16 cellular contexts compared by ENCODE assay signal in the genomic region with DNA sequence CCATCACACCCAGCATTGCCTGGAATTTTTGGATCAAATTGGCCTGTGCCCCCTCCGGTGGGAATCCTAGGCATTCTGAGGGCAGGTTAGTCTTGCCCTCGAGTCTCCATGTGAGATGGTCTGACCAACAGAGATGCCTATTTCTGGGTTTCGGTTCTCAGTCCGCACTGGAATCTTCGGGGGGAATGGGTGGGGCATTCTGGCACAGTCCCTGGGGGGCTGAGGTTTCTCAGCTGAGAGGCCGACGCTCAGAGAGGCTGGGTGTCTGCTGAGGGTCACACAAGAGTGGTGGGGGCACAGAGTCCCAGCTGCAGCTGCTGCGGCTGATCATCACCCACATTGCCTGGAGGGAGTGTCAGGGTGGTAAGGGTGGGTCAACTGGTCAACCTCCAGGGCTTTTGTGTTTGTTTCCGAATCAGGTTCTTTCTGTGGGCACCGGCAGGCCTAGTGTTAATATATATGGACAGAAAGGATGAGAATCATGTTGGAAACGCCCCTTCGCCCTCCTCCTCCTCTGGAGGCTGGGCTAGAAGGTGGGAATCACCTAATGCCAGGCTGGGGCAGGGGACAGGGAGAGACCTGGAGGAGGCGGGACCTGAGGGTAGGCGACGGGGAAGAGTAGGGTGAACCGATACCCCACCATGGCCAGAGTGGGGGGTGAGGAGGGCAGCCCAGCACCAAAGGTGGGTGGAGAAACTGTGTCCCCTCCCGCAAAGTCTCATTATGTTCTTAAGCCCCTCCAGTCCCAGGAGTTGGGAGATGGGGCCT.
DNase-seq lines count a peak whose midpoint lies in the region; ATAC-seq and TF ChIP-seq lines count a peak whose summit lies in the region.
"Had no signal": no experiment of that assay in that cellular context is flagged by ENCODE, and none has a peak within 500 bp of the region (broad histone marks: within the 10 kb centered on the region; RNA-seq: fewer than 3 reads in every experiment).

No MANE protein-coding gene starts in this region.

- peak; percentile 16 for DNase-seq in natural killer cell treated with Interleukin-12 subunit alpha and Interleukin-12 subunit beta and Interleukin-15 and Interleukin-18, amount 100 ng/mL, for 72 hours (ENCODE audit: low spot score)
- no peak for DNase-seq in natural killer cell
- DNase-seq in myocyte (ENCODE audit: low read depth), result peak; percentile 56
- peak; percentile 43 for DNase-seq in posterior vena cava (ENCODE audit: low spot score)
- no peak for DNase-seq in KBM-7
- DNase-seq in GM20000 (ENCODE audit: low spot score), result no peak
- no peak for DNase-seq in pons (ENCODE audit: low spot score)
- DNase-seq: Calu3; CD4-positive, alpha-beta T cell; H9; NCI-H1436; NCI-H1930; NCI-H526; PC-9 had no signal

- in situ Hi-C loops in KBM-7 (cut with MboI; ENCODE audit: low pct_unique_long_range_greater_than_20kb, low sequenced_read_pairs), result no loop called here

- H3K36me3 Mint-ChIP-seq in natural killer cell treated with Interleukin-12 subunit alpha and Interleukin-12 subunit beta and Interleukin-15 and Interleukin-18, amount 100 ng/mL, for 72 hours, result no peaks in the 10 kb centered on the region
- H3K36me3 Mint-ChIP-seq in natural killer cell, result no peaks in the 10 kb centered on the region

- no peak for ATAC-seq in natural killer cell treated with Interleukin-12 subunit alpha and Interleukin-12 subunit beta and Interleukin-15 and Interleukin-18, amount 100 ng/mL, for 72 hours
- ATAC-seq in natural killer cell, result no peak
- ATAC-seq: GM12878 had no signal

- no peak overlapping the region for H3K4me3 Mint-ChIP-seq in natural killer cell treated with Interleukin-12 subunit alpha and Interleukin-12 subunit beta and Interleukin-15 and Interleukin-18, amount 100 ng/mL, for 72 hours
- H3K4me3 Mint-ChIP-seq in natural killer cell, result no peak overlapping the region
- H3K4me3 Mint-ChIP-seq: B cell; CD4-positive, alpha-beta T cell; H9 had no signal

- intact Hi-C loops in natural killer cell (cut with micrococcal nuclease), result no loop called here
- intact Hi-C loops in posterior vena cava (cut with DNase I), result no loop called here

- H3K27ac Mint-ChIP-seq in natural killer cell treated with Interleukin-12 subunit alpha and Interleukin-12 subunit beta and Interleukin-15 and Interleukin-18, amount 100 ng/mL, for 72 hours, result no peak overlapping the region
- no peak overlapping the region for H3K27ac Mint-ChIP-seq in natural killer cell
- H3K27ac Mint-ChIP-seq: B cell; CD4-positive, alpha-beta T cell had no signal

- no peak for TF ChIP-seq CTCF in natural killer cell (IDR thresholded peaks at IDR 0.05)
- TF ChIP-seq CTCF in GM20000 (IDR thresholded peaks at IDR 0.05; ENCODE audit: extremely low read depth, missing control alignments), result no peak

- no peaks in the 10 kb centered on the region for H3K9me3 Mint-ChIP-seq in natural killer cell treated with Interleukin-12 subunit alpha and Interleukin-12 subunit beta and Interleukin-15 and Interleukin-18, amount 100 ng/mL, for 72 hours
- H3K9me3 Mint-ChIP-seq in natural killer cell, result no peaks in the 10 kb centered on the region
- H3K9me3 Mint-ChIP-seq: CD4-positive, alpha-beta T cell; H9 had no signal

- H3K27me3 Mint-ChIP-seq in natural killer cell treated with Interleukin-12 subunit alpha and Interleukin-12 subunit beta and Interleukin-15 and Interleukin-18, amount 100 ng/mL, for 72 hours, result peaks cover 3 to 4% of the 10 kb centered on the region in 2 donors
- H3K27me3 Mint-ChIP-seq in natural killer cell (ENCODE audit: low read depth in 2 of 2), result peaks cover 1 to 4% of the 10 kb centered on the region in 2 donors
- H3K27me3 Mint-ChIP-seq: CD4-positive, alpha-beta T cell had no signal

- H3K4me1 Mint-ChIP-seq in natural killer cell treated with Interleukin-12 subunit alpha and Interleukin-12 subunit beta and Interleukin-15 and Interleukin-18, amount 100 ng/mL, for 72 hours (ENCODE audit: low read depth in 2 of 2), result no peaks in the 10 kb centered on the region
- no peaks in the 10 kb centered on the region for H3K4me1 Mint-ChIP-seq in natural killer cell

Comparison
In these comparisons a context has a peak if more than half of its experiments do, and no peak if none do; other contexts are left out.
1. DNase-seq: peak in natural killer cell treated with Interleukin-12 subunit alpha and Interleukin-12 subunit beta and Interleukin-15 and Interleukin-18, amount 100 ng/mL, for 72 hours (single experiment), myocyte (single experiment) and posterior vena cava (single experiment); none in natural killer cell (single experiment), KBM-7 (single experiment), GM20000 (single experiment) and pons (single experiment).